Comparison of ENCODE assay signal across 10 cellular contexts in the genomic region with DNA sequence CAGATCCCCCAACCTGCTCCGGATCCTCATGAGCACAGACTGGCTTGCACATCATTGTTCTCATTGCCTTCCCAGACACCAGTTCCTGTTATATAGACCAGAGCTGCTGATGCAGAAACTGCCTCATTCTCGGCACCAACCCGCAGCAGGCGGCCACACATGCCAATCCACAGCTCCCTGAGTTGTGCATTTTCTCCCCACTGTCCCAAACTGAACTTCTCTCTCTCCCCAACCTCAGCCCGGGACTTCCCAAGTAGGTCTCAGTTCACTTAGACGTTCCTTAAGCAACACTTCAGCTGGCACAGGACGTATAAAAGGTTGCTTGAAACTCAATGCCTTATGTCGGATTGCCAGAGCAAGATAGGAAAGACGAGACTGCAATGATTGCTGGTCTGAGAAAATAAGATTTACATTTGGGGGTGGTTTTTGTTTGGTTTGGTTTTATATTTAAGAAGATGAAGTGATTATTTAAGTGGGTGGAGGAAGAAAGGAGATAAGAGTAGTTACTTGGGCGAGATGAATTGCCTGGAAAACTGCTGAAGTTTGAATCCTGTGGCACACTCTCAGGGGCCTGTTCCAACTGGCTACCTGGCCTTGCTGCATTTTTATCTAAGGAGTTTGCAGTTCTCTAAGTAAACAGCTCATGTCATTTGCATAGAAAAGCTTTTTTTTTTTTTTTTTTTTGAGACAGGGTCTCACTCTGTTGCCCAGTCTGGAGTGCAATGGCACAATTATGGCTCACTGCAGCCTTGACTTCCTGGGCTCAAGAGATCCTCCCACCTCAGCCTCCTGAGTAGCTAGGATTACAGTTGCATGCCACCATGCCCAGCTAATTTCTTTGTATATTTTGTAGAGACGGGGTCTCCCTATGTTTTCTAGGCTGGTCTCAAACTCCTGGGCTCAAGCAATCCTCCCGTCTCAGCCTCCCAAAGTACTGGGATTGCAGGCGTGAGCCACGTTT.
DNase-seq lines count a peak whose midpoint lies in the region; ATAC-seq, FAIRE-seq and TF ChIP-seq lines count a peak whose summit lies in the region.
"Had no signal": no experiment of that assay in that cellular context is flagged by ENCODE, and none has a peak within 500 bp of the region (broad histone marks: within the 10 kb centered on the region; RNA-seq: fewer than 3 reads in every experiment).

No MANE protein-coding gene starts in this region.

- H3K9me3 ChIP-seq in SK-N-SH, result no peaks in the 10 kb centered on the region
- H3K9me3 ChIP-seq: BLaER1 treated with 17β-estradiol and CSF1 and Interleukin-3, amounts not matched to agents 10 nM and 100 nM had no signal

- H3K79me2 ChIP-seq in SK-N-SH (ENCODE audit: insufficient read depth), result no peaks in the 10 kb centered on the region

- no peak for TF ChIP-seq EP300 in SK-N-SH (IDR thresholded peaks at IDR 0.05; ENCODE audit: borderline replicate concordance in 1 of 2, low read depth in 1 of 2, low read length in 1 of 2)

- CTCF ChIA-PET in WTC11 (lab: Charles Lee) (interaction anchor here (0.6 to 1.0 kb wide), 2 partner anchors 30 to 163 kb away, joined by 3 read pairs; no protein-coding TSS in a partner anchor), SK-N-SH (lab: Yijun Ruan, JAX) (interaction anchor here (1.2 kb wide), 1 partner anchor 37 kb away, joined by 6 read pairs; no protein-coding TSS in a partner anchor)

- H3K36me3 ChIP-seq in SK-N-SH (replicated peaks in 1 of 2; ENCODE audit: control insufficient read depth in 1 of 2, insufficient read depth in 2 of 2, low read length in 1 of 2), result no peaks in the 10 kb centered on the region
- H3K36me3 ChIP-seq: BLaER1 treated with 17β-estradiol and CSF1 and Interleukin-3, amounts not matched to agents 10 nM and 100 nM had no signal

- H3K9ac ChIP-seq in SK-N-SH, result no peak overlapping the region
- H3K9ac ChIP-seq: BLaER1 treated with 17β-estradiol and CSF1 and Interleukin-3, amounts not matched to agents 10 nM and 100 nM had no signal

- no peaks in the 10 kb centered on the region for H3K9me2 ChIP-seq in SK-N-SH

- H3K4me1 ChIP-seq in SK-N-SH (ENCODE audit: control insufficient read depth in 1 of 2, insufficient read depth in 2 of 2, low read depth in 1 of 2, low read length in 1 of 2), result peaks cover 0 to 14% of the 10 kb centered on the region in 2 experiments; a peak in 1 of 4 replicates

- intact Hi-C loops in Right ventricle myocardium superior (cut with DNase I) (loop anchor here (5.0 kb wide), 1 partner anchor 46 kb away; no protein-coding TSS in a partner anchor), sciatic nerve (cut with DNase I) (no loop called here)

- peaks cover 53% of the 10 kb centered on the region for H3K4me1 Mint-ChIP-seq in WTC11
- peaks cover 6% of the 10 kb centered on the region for H3K4me1 Mint-ChIP-seq in stimulated activated memory B cell treated with anti-CD40 and anti-IgM and Interleukin-4, amounts not matched to agents 10 μg/mL and 1 μg/mL and 100 μg/mL, for 72 hours

- no peaks in the 10 kb centered on the region for H3F3A ChIP-seq in SK-N-SH (replicated peaks; ENCODE audit: insufficient read depth)

- no peak for TF ChIP-seq CTCF in WTC11 (IDR thresholded peaks at IDR 0.05)
- TF ChIP-seq CTCF in SK-N-SH (IDR thresholded peaks at IDR 0.05), result no peak

- no peaks in the 10 kb centered on the region for H3K9me3 Mint-ChIP-seq in WTC11
- H3K9me3 Mint-ChIP-seq in stimulated activated memory B cell treated with anti-CD40 and anti-IgM and Interleukin-4, amounts not matched to agents 10 μg/mL and 1 μg/mL and 100 μg/mL, for 72 hours, result no peaks in the 10 kb centered on the region

- no peaks in the 10 kb centered on the region; the same call in 1 of the 2 replicates for H3K27me3 ChIP-seq in SK-N-SH (ENCODE audit: insufficient read depth)
- H3K27me3 ChIP-seq: BLaER1 treated with 17β-estradiol and CSF1 and Interleukin-3, amounts not matched to agents 10 nM and 100 nM had no signal

- no peak overlapping the region for H3K4me2 ChIP-seq in SK-N-SH

- H3K4me3 Mint-ChIP-seq in WTC11, result no peak overlapping the region
- H3K4me3 Mint-ChIP-seq in stimulated activated memory B cell treated with anti-CD40 and anti-IgM and Interleukin-4, amounts not matched to agents 10 μg/mL and 1 μg/mL and 100 μg/mL, for 72 hours, result no peak overlapping the region

- POLR2A ChIA-PET in WTC11 (lab: Charles Lee), result interaction anchor here (0.6 kb wide), 1 partner anchor 93 kb away, joined by 4 read pairs; no protein-coding TSS in a partner anchor
- POLR2A ChIA-PET in SK-N-SH (lab: Yijun Ruan, JAX), result no interaction called here

- H3K27ac Mint-ChIP-seq in WTC11, result peak overlapping the region; percentile 0; the same call in 1 of the 2 replicates
- no peak overlapping the region for H3K27ac Mint-ChIP-seq in stimulated activated memory B cell treated with anti-CD40 and anti-IgM and Interleukin-4, amounts not matched to agents 10 μg/mL and 1 μg/mL and 100 μg/mL, for 72 hours

- H3K4me3 ChIP-seq in SK-N-SH (ENCODE audit: low read depth in 2 of 2, low read length in 1 of 2), result no peak overlapping the region
- H3K4me3 ChIP-seq: BLaER1 treated with 17β-estradiol and CSF1 and Interleukin-3, amounts not matched to agents 10 nM and 100 nM had no signal

- peak; percentile 26 for FAIRE-seq in GM19239 (lab: Jason Lieb, UNC)

- H3K27me3 Mint-ChIP-seq in WTC11 (ENCODE audit: low read depth), result no peaks in the 10 kb centered on the region
- no peaks in the 10 kb centered on the region for H3K27me3 Mint-ChIP-seq in stimulated activated memory B cell treated with anti-CD40 and anti-IgM and Interleukin-4, amounts not matched to agents 10 μg/mL and 1 μg/mL and 100 μg/mL, for 72 hours

- H4K20me1 ChIP-seq in SK-N-SH (ENCODE audit: insufficient read depth), result no peaks in the 10 kb centered on the region
- H4K20me1 ChIP-seq: BLaER1 treated with 17β-estradiol and CSF1 and Interleukin-3, amounts not matched to agents 10 nM and 100 nM had no signal

- 66% methylated on average over 13 of the region's 14 CpGs for WGBS in SK-N-SH (ENCODE audit: low lambda C conversion rate)

- no peak overlapping the region for H3K27ac ChIP-seq in SK-N-SH (ENCODE audit: low read depth in 2 of 2, low read length in 1 of 2)

- no peak for TF ChIP-seq RAD21 in SK-N-SH (IDR thresholded peaks at IDR 0.05; ENCODE audit: low read length)

- H2AFZ ChIP-seq in SK-N-SH (ENCODE audit: low read depth), result no peak overlapping the region

- ATAC-seq in WTC11 (no peak), Right ventricle myocardium superior (ENCODE audit: poor library complexity) (peak; percentile 23), sciatic nerve (peak; percentile 37), HG03571 (IDR thresholded peaks at IDR 0.05; ENCODE audit: unreplicated experiment) (no peak)
- no peak for ATAC-seq in stimulated activated memory B cell treated with anti-CD40 and anti-IgM and Interleukin-4, amounts not matched to agents 10 μg/mL and 1 μg/mL and 100 μg/mL, for 72 hours

- DNase-seq in GM19239 (ENCODE audit: insufficient read length, low spot score) (no peak), WTC11 (ENCODE audit: low spot score) (no peak), Right ventricle myocardium superior (no peak), sciatic nerve (ENCODE audit: low spot score) (no peak), NCI-H1436 treated with DMSO at 0.1 percent for 48 hours (lab: John Stamatoyannopoulos, UW) (no peak), SK-N-SH (no peak)
- DNase-seq: activated CD8-positive, alpha-beta memory T cell treated with anti-CD3 and anti-CD28 coated beads for 24 hours had no signal

- no peaks in the 10 kb centered on the region for H3K36me3 Mint-ChIP-seq in WTC11
- H3K36me3 Mint-ChIP-seq in stimulated activated memory B cell treated with anti-CD40 and anti-IgM and Interleukin-4, amounts not matched to agents 10 μg/mL and 1 μg/mL and 100 μg/mL, for 72 hours, result no peaks in the 10 kb centered on the region

TF ChIP-seq in WTC11, 78 proteins besides CTCF, POLR2A, EP300 and RAD21 (continues in another document):
- TF ChIP-seq ZNF121 (CRISPR knock-in tag; IDR thresholded peaks at IDR 0.05), result peak; percentile 82

TF ChIP-seq in SK-N-SH, 30 proteins besides CTCF, POLR2A, EP300 and RAD21 (continues in another document):
- TF ChIP-seq ZBTB33 (IDR thresholded peaks at IDR 0.05; ENCODE audit: borderline replicate concordance, low read depth), result no peak
- TF ChIP-seq RFX5 (IDR thresholded peaks at IDR 0.05; ENCODE audit: low read length), result no peak
- no peak for TF ChIP-seq FOSL2 (IDR thresholded peaks at IDR 0.05; ENCODE audit: borderline replicate concordance, low read depth)

Comparison
In these comparisons a context has a peak if more than half of its experiments do, and no peak if none do; other contexts are left out.
1. ATAC-seq: peak in Right ventricle myocardium superior (single experiment) and sciatic nerve (single experiment); none in WTC11 (single experiment), stimulated activated memory B cell treated with anti-CD40 and anti-IgM and Interleukin-4, amounts not matched to agents 10 μg/mL and 1 μg/mL and 100 μg/mL, for 72 hours (single experiment) and HG03571 (single experiment).